In the genomic region with DNA sequence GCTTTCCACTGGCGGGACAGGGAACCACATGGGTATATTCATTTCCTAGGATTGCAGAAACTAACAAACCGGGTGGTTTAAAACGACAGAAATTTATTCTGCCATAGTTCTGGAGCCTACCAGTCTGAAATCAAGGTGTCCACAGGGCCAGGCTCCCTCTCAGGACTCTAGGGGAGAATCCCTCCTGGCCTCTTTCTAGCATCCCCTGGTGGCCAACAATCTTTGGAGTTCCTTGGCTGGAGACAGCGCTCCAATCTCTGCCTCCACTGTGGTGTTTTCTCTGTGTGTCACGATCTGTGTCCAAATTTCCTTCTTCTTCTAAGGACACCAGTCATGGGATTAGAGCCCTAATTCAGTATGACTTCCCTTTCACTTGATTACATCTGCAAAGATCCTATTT, we compare ENCODE assay signal across 11 cellular contexts.
DNase-seq lines count a peak whose midpoint lies in the region; ATAC-seq and TF ChIP-seq lines count a peak whose summit lies in the region.
"Had no signal": no experiment of that assay in that cellular context is flagged by ENCODE, and none has a peak within 500 bp of the region (broad histone marks: within the 10 kb centered on the region; RNA-seq: fewer than 3 reads in every experiment).

No MANE protein-coding gene starts in this region.

- peak overlapping the region; percentile 31 for H3K27ac ChIP-seq in CD4-positive, alpha-beta memory T cell (ENCODE audit: low read depth, low read length)
- H3K27ac ChIP-seq in coronary artery, result no peak overlapping the region
- H3K27ac ChIP-seq: Peyer's patch had no signal

- peak overlapping the region; percentile 26 to 97 (median 89) for H3K27ac Mint-ChIP-seq in CD4-positive, alpha-beta memory T cell
- H3K27ac Mint-ChIP-seq in activated naive CD8-positive, alpha-beta T cell treated with anti-CD3 and anti-CD28 coated beads, Interleukin-2, amount 10 ng/mL, durations not matched to agents 7 days and 5 days, result peak overlapping the region; percentile 18

- H3K36me3 ChIP-seq in CD4-positive, alpha-beta memory T cell (ENCODE audit: insufficient read depth, low read length), result no peaks in the 10 kb centered on the region
- H3K36me3 ChIP-seq: Peyer's patch had no signal

- H3K4me1 Mint-ChIP-seq in CD4-positive, alpha-beta memory T cell, result peaks cover 44 to 90% (median 67%) of the 10 kb centered on the region in 4 donors
- H3K4me1 Mint-ChIP-seq in activated naive CD8-positive, alpha-beta T cell treated with anti-CD3 and anti-CD28 coated beads, Interleukin-2, amount 10 ng/mL, durations not matched to agents 7 days and 5 days, result peaks cover 68% of the 10 kb centered on the region

- H3K27me3 ChIP-seq in CD4-positive, alpha-beta memory T cell (ENCODE audit: insufficient read depth, low read length), result no peaks in the 10 kb centered on the region
- H3K27me3 ChIP-seq: Peyer's patch had no signal

- H3K36me3 Mint-ChIP-seq in CD4-positive, alpha-beta memory T cell, result peaks cover 21 to 46% of the 10 kb centered on the region in 2 donors
- H3K36me3 Mint-ChIP-seq in activated naive CD8-positive, alpha-beta T cell treated with anti-CD3 and anti-CD28 coated beads, Interleukin-2, amount 10 ng/mL, durations not matched to agents 7 days and 5 days, result peaks cover 9% of the 10 kb centered on the region

- POLR2A ChIA-PET in CD4-positive, alpha-beta memory T cell (lab: Charles Lee; ENCODE audit: partially characterized antibody), result interaction anchor here (1.3 to 17.6 kb wide), 8 partner anchors 12 to 137 kb away, joined by 3 to 270 read pairs (median 24); partner anchors contain the start of gene SCML4
- POLR2A ChIA-PET in HEK293T (lab: Yijun Ruan, JAX), result no interaction called here
- POLR2A ChIA-PET in activated naive CD8-positive, alpha-beta T cell treated with anti-CD3 and anti-CD28 coated beads, Interleukin-2, amount 10 ng/mL, durations not matched to agents 7 days and 5 days (lab: Charles Lee), result interaction anchor here (4.9 kb wide), 1 partner anchor 93 kb away, joined by 53 read pairs; the partner anchor contains the start of gene SCML4

- H3K27me3 Mint-ChIP-seq in CD4-positive, alpha-beta memory T cell, result no peaks in the 10 kb centered on the region
- no peaks in the 10 kb centered on the region for H3K27me3 Mint-ChIP-seq in activated naive CD8-positive, alpha-beta T cell treated with anti-CD3 and anti-CD28 coated beads, Interleukin-2, amount 10 ng/mL, durations not matched to agents 7 days and 5 days

- no peaks in the 10 kb centered on the region for H3K9me3 ChIP-seq in CD4-positive, alpha-beta memory T cell (ENCODE audit: control insufficient read depth in 1 of 2, low read length in 2 of 2)
- H3K9me3 ChIP-seq: Peyer's patch had no signal

- no peak for DNase-seq in CD4-positive, alpha-beta memory T cell
- DNase-seq in HEK293T (ENCODE audit: extremely low spot score), result peak; percentile 24
- DNase-seq in activated naive CD8-positive, alpha-beta T cell treated with anti-CD3 and anti-CD28 coated beads, Interleukin-2, amount 10 ng/mL, durations not matched to agents 7 days and 5 days, result no peak
- DNase-seq in iPS-NIHi7 (ENCODE audit: extremely low spot score), result peak; percentile 65
- DNase-seq in HT-29 (ENCODE audit: low spot score), result no peak
- DNase-seq in mucosa of gallbladder (ENCODE audit: low spot score), result no peak
- no peak for DNase-seq in coronary artery (ENCODE audit: low spot score)
- DNase-seq: activated gamma-delta T cell, Peyer's patch, T-helper 1 cell had no signal

- peaks cover 87% of the 10 kb centered on the region for H3K4me1 ChIP-seq in CD4-positive, alpha-beta memory T cell (ENCODE audit: insufficient read depth, low read length)

- peak overlapping the region in 1 of 2 donors; percentile 6 for H3K4me3 ChIP-seq in CD4-positive, alpha-beta memory T cell (ENCODE audit: low read length in 2 of 2)
- no peak overlapping the region for H3K4me3 ChIP-seq in coronary artery
- H3K4me3 ChIP-seq: lung had no signal

- CTCF ChIA-PET in CD4-positive, alpha-beta memory T cell (lab: Charles Lee; ENCODE audit: partially characterized antibody), result interaction anchor here (0.9 to 7.5 kb wide), 25 partner anchors 10 to 142 kb away, joined by 3 to 224 read pairs (median 5); partner anchors contain the start of gene SCML4
- CTCF ChIA-PET in HEK293T (lab: Yijun Ruan, JAX), result no interaction called here

- H3K9me3 Mint-ChIP-seq in CD4-positive, alpha-beta memory T cell, result peaks cover 0 to 3% (median 0%) of the 10 kb centered on the region in 8 donors
- H3K9me3 Mint-ChIP-seq in activated naive CD8-positive, alpha-beta T cell treated with anti-CD3 and anti-CD28 coated beads, Interleukin-2, amount 10 ng/mL, durations not matched to agents 7 days and 5 days, result no peaks in the 10 kb centered on the region

- intact Hi-C loops in CD4-positive, alpha-beta memory T cell (cut with micrococcal nuclease), result no loop called here

- H3K4me3 Mint-ChIP-seq in CD4-positive, alpha-beta memory T cell, result peak overlapping the region; percentile 91 to 99 (median 96)
- H3K4me3 Mint-ChIP-seq in activated naive CD8-positive, alpha-beta T cell treated with anti-CD3 and anti-CD28 coated beads, Interleukin-2, amount 10 ng/mL, durations not matched to agents 7 days and 5 days, result peak overlapping the region; percentile 99

- no peak for TF ChIP-seq CTCF in coronary artery (IDR thresholded peaks at IDR 0.05)

- ATAC-seq in activated naive CD8-positive, alpha-beta T cell treated with anti-CD3 and anti-CD28 coated beads, Interleukin-2, amount 10 ng/mL, durations not matched to agents 7 days and 5 days (ENCODE audit: low read depth), result no peak

TF ChIP-seq in HEK293T, 16 proteins besides CTCF, POLR2A, EP300 and RAD21:
- no peak for TF ChIP-seq FOXM1 (IDR thresholded peaks at IDR 0.05; ENCODE audit: borderline replicate concordance)
- no peak for TF ChIP-seq HDGF (IDR thresholded peaks at IDR 0.05; ENCODE audit: borderline replicate concordance)
- TF ChIP-seq ARNT (IDR thresholded peaks at IDR 0.05), result no peak
- no peak for TF ChIP-seq LEF1 (IDR thresholded peaks at IDR 0.05; ENCODE audit: borderline replicate concordance)
- no peak for TF ChIP-seq ZNF384 (IDR thresholded peaks at IDR 0.05)
- TF ChIP-seq FOXK2 (IDR thresholded peaks at IDR 0.05), result no peak
- no peak for TF ChIP-seq L3MBTL2 (conservative IDR thresholded peaks at IDR 0.05)
- TF ChIP-seq FOXA1 (IDR thresholded peaks at IDR 0.05), result no peak
- TF ChIP-seq ELF4 (IDR thresholded peaks at IDR 0.05), result no peak
- no peak for TF ChIP-seq SP1 (IDR thresholded peaks at IDR 0.05)
- no peak for TF ChIP-seq NFRKB (IDR thresholded peaks at IDR 0.05)
- no peak for TF ChIP-seq TARDBP (IDR thresholded peaks at IDR 0.05)

Comparison
In these comparisons a context has a peak if more than half of its experiments do, and no peak if none do; other contexts are left out.
1. DNase-seq: peak in HEK293T (single experiment) and iPS-NIHi7 (single experiment); none in CD4-positive, alpha-beta memory T cell (0 of 5), activated naive CD8-positive, alpha-beta T cell treated with anti-CD3 and anti-CD28 coated beads, Interleukin-2, amount 10 ng/mL, durations not matched to agents 7 days and 5 days (single experiment), HT-29 (single experiment), mucosa of gallbladder (single experiment) and coronary artery (single experiment).